Comparison of ENCODE assay signal across 1 cellular context in the genomic region with DNA sequence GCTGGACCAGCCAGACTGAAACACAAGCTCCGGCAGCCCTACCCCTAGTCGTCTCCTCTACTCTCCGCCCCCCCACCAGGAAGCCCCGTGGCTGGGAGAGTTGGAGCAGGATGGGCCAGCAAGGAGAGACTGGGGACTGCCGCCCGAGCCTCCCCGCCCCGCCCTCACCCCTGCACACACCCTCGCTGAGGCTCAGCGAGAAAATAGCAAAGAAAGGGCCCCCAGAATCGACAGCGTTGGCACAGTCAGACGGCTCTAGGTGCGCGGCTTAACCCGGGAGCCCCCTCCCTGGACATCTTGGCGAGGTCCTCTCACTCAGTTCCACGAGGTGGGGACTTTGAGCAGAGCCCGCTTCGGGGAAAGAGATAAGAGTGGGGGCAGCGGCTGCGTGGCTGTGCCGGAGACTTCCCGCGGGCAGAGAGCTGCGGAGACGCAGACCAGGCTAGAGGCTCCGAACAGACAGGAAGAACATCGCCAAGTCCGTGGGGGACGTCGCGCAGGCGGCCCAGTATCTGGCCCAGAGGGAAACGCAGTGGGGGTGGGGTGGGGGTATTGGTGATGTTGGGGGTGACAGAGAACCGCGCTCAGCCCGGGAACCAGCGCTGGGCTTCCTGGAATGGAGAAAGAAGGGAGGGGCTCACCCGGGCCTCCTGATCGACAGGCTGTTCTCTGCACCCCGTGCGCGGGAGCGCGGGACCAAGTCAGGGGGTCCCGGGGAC.
A peak's percentile ranks its signal among the peaks of the same experiment; 100 is the strongest.
TF ChIP-seq lines count a peak whose summit lies in the region.

No MANE protein-coding gene starts in this region.

TF ChIP-seq in K562, 482 proteins besides CTCF, POLR2A, EP300 and RAD21 (continued from another document and continues in another):
- TF ChIP-seq, protein P1, sequence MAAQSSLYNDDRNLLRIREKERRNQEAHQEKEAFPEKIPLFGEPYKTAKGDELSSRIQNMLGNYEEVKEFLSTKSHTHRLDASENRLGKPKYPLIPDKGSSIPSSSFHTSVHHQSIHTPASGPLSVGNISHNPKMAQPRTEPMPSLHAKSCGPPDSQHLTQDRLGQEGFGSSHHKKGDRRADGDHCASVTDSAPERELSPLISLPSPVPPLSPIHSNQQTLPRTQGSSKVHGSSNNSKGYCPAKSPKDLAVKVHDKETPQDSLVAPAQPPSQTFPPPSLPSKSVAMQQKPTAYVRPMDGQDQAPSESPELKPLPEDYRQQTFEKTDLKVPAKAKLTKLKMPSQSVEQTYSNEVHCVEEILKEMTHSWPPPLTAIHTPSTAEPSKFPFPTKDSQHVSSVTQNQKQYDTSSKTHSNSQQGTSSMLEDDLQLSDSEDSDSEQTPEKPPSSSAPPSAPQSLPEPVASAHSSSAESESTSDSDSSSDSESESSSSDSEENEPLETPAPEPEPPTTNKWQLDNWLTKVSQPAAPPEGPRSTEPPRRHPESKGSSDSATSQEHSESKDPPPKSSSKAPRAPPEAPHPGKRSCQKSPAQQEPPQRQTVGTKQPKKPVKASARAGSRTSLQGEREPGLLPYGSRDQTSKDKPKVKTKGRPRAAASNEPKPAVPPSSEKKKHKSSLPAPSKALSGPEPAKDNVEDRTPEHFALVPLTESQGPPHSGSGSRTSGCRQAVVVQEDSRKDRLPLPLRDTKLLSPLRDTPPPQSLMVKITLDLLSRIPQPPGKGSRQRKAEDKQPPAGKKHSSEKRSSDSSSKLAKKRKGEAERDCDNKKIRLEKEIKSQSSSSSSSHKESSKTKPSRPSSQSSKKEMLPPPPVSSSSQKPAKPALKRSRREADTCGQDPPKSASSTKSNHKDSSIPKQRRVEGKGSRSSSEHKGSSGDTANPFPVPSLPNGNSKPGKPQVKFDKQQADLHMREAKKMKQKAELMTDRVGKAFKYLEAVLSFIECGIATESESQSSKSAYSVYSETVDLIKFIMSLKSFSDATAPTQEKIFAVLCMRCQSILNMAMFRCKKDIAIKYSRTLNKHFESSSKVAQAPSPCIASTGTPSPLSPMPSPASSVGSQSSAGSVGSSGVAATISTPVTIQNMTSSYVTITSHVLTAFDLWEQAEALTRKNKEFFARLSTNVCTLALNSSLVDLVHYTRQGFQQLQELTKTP (IDR thresholded peaks at IDR 0.05; ENCODE audit: low read depth in 1 of 2, partially characterized antibody in 2 of 2) = no peak
- TF ChIP-seq ZNF184 (CRISPR knock-in tag; IDR thresholded peaks at IDR 0.05) (no peak), ZKSCAN3 (CRISPR knock-in tag; IDR thresholded peaks at IDR 0.05) (no peak), ZNF764 (CRISPR knock-in tag; IDR thresholded peaks at IDR 0.05; ENCODE audit: low read depth) (no peak), RBM34 (IDR thresholded peaks at IDR 0.05; ENCODE audit: borderline replicate concordance, insufficient read depth, low read length) (no peak), RCOR1 (IDR thresholded peaks at IDR 0.05; ENCODE audit: borderline replicate concordance in 1 of 2, low read depth in 2 of 2, low read length in 2 of 2) (peak in 1 of 2 experiments; percentile 59; a peak in 1 of 4 replicates), ZNF146 (CRISPR knock-in tag; IDR thresholded peaks at IDR 0.05; ENCODE audit: unreplicated experiment) (no peak), COPS2 (conservative IDR thresholded peaks at IDR 0.05) (no peak), ZNF324 (CRISPR knock-in tag; IDR thresholded peaks at IDR 0.05) (no peak), KDM5B (IDR thresholded peaks at IDR 0.05; ENCODE audit: insufficient replicate concordance, low read depth, low read length) (no peak), PRPF4 (IDR thresholded peaks at IDR 0.05; ENCODE audit: insufficient read depth, low read depth, low read length, poor library complexity, severe bottlenecking) (no peak), KAT2B (IDR thresholded peaks at IDR 0.05; ENCODE audit: low read depth, low read length) (no peak), HSF4 (CRISPR knock-in tag; IDR thresholded peaks at IDR 0.05; ENCODE audit: borderline replicate concordance) (no peak), ZNF143 (CRISPR knock-in tag; IDR thresholded peaks at IDR 0.05) (no peak), ELF1 (tag; IDR thresholded peaks at IDR 0.05) (peak; percentile 61), CBX3 (IDR thresholded peaks at IDR 0.05; ENCODE audit: borderline replicate concordance in 1 of 2, low read length in 2 of 2) (no peak), CCNT2 (IDR thresholded peaks at IDR 0.05; ENCODE audit: borderline replicate concordance, extremely low read depth, insufficient read length, low read depth, low read length) (no peak), PTBP1 (IDR thresholded peaks at IDR 0.05; ENCODE audit: low read depth, low read length) (no peak), WHSC1 (IDR thresholded peaks at IDR 0.05; ENCODE audit: low read length) (no peak), RBM39 (optimal IDR thresholded peaks at IDR 0.05; ENCODE audit: low read depth, low read length) (no peak), NUFIP1 (IDR thresholded peaks at IDR 0.05; ENCODE audit: partially characterized antibody) (no peak), SAP30 (IDR thresholded peaks at IDR 0.05; ENCODE audit: borderline replicate concordance, insufficient read depth, low read depth, low read length, poor library complexity, severe bottlenecking) (no peak), FIP1L1 (IDR thresholded peaks at IDR 0.05; ENCODE audit: low read depth, low read length, poor library complexity, severe bottlenecking) (no peak), MYC (IDR thresholded peaks at IDR 0.05; ENCODE audit: low read depth, low read length) (peak; percentile 68; the same call in 1 of the 2 replicates), MYC (CRISPR knock-in tag; IDR thresholded peaks at IDR 0.05; ENCODE audit: borderline replicate concordance, low read depth) (no peak), KLF10 (CRISPR knock-in tag; IDR thresholded peaks at IDR 0.05) (no peak), RNF2 (IDR thresholded peaks at IDR 0.05) (no peak), FOSL1 (tag; conservative IDR thresholded peaks at IDR 0.05) (no peak)
- TF ChIP-seq, protein P2, sequence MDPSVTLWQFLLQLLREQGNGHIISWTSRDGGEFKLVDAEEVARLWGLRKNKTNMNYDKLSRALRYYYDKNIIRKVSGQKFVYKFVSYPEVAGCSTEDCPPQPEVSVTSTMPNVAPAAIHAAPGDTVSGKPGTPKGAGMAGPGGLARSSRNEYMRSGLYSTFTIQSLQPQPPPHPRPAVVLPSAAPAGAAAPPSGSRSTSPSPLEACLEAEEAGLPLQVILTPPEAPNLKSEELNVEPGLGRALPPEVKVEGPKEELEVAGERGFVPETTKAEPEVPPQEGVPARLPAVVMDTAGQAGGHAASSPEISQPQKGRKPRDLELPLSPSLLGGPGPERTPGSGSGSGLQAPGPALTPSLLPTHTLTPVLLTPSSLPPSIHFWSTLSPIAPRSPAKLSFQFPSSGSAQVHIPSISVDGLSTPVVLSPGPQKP (CRISPR knock-in tag; IDR thresholded peaks at IDR 0.05) = no peak
- TF ChIP-seq, protein P3, sequence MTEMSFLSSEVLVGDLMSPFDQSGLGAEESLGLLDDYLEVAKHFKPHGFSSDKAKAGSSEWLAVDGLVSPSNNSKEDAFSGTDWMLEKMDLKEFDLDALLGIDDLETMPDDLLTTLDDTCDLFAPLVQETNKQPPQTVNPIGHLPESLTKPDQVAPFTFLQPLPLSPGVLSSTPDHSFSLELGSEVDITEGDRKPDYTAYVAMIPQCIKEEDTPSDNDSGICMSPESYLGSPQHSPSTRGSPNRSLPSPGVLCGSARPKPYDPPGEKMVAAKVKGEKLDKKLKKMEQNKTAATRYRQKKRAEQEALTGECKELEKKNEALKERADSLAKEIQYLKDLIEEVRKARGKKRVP (CRISPR knock-in tag; IDR thresholded peaks at IDR 0.05) = no peak
- TF ChIP-seq, protein P4, sequence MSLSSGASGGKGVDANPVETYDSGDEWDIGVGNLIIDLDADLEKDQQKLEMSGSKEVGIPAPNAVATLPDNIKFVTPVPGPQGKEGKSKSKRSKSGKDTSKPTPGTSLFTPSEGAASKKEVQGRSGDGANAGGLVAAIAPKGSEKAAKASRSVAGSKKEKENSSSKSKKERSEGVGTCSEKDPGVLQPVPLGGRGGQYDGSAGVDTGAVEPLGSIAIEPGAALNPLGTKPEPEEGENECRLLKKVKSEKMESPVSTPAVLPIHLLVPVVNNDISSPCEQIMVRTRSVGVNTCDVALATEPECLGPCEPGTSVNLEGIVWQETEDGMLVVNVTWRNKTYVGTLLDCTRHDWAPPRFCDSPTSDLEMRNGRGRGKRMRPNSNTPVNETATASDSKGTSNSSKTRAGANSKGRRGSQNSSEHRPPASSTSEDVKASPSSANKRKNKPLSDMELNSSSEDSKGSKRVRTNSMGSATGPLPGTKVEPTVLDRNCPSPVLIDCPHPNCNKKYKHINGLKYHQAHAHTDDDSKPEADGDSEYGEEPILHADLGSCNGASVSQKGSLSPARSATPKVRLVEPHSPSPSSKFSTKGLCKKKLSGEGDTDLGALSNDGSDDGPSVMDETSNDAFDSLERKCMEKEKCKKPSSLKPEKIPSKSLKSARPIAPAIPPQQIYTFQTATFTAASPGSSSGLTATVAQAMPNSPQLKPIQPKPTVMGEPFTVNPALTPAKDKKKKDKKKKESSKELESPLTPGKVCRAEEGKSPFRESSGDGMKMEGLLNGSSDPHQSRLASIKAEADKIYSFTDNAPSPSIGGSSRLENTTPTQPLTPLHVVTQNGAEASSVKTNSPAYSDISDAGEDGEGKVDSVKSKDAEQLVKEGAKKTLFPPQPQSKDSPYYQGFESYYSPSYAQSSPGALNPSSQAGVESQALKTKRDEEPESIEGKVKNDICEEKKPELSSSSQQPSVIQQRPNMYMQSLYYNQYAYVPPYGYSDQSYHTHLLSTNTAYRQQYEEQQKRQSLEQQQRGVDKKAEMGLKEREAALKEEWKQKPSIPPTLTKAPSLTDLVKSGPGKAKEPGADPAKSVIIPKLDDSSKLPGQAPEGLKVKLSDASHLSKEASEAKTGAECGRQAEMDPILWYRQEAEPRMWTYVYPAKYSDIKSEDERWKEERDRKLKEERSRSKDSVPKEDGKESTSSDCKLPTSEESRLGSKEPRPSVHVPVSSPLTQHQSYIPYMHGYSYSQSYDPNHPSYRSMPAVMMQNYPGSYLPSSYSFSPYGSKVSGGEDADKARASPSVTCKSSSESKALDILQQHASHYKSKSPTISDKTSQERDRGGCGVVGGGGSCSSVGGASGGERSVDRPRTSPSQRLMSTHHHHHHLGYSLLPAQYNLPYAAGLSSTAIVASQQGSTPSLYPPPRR (CRISPR knock-in tag; IDR thresholded peaks at IDR 0.05; ENCODE audit: borderline replicate concordance) = no peak
- TF ChIP-seq, protein P5, sequence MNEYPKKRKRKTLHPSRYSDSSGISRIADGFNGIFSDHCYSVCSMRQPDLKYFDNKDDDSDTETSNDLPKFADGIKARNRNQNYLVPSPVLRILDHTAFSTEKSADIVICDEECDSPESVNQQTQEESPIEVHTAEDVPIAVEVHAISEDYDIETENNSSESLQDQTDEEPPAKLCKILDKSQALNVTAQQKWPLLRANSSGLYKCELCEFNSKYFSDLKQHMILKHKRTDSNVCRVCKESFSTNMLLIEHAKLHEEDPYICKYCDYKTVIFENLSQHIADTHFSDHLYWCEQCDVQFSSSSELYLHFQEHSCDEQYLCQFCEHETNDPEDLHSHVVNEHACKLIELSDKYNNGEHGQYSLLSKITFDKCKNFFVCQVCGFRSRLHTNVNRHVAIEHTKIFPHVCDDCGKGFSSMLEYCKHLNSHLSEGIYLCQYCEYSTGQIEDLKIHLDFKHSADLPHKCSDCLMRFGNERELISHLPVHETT (CRISPR knock-in tag; conservative IDR thresholded peaks at IDR 0.05 in 1 of 2, IDR thresholded peaks at IDR 0.05 in 1 of 2) = no peak
- TF ChIP-seq, protein P6, sequence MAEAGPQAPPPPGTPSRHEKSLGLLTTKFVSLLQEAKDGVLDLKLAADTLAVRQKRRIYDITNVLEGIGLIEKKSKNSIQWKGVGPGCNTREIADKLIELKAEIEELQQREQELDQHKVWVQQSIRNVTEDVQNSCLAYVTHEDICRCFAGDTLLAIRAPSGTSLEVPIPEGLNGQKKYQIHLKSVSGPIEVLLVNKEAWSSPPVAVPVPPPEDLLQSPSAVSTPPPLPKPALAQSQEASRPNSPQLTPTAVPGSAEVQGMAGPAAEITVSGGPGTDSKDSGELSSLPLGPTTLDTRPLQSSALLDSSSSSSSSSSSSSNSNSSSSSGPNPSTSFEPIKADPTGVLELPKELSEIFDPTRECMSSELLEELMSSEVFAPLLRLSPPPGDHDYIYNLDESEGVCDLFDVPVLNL (CRISPR knock-in tag; IDR thresholded peaks at IDR 0.05; ENCODE audit: low read depth) = no peak
- TF ChIP-seq, protein P7, sequence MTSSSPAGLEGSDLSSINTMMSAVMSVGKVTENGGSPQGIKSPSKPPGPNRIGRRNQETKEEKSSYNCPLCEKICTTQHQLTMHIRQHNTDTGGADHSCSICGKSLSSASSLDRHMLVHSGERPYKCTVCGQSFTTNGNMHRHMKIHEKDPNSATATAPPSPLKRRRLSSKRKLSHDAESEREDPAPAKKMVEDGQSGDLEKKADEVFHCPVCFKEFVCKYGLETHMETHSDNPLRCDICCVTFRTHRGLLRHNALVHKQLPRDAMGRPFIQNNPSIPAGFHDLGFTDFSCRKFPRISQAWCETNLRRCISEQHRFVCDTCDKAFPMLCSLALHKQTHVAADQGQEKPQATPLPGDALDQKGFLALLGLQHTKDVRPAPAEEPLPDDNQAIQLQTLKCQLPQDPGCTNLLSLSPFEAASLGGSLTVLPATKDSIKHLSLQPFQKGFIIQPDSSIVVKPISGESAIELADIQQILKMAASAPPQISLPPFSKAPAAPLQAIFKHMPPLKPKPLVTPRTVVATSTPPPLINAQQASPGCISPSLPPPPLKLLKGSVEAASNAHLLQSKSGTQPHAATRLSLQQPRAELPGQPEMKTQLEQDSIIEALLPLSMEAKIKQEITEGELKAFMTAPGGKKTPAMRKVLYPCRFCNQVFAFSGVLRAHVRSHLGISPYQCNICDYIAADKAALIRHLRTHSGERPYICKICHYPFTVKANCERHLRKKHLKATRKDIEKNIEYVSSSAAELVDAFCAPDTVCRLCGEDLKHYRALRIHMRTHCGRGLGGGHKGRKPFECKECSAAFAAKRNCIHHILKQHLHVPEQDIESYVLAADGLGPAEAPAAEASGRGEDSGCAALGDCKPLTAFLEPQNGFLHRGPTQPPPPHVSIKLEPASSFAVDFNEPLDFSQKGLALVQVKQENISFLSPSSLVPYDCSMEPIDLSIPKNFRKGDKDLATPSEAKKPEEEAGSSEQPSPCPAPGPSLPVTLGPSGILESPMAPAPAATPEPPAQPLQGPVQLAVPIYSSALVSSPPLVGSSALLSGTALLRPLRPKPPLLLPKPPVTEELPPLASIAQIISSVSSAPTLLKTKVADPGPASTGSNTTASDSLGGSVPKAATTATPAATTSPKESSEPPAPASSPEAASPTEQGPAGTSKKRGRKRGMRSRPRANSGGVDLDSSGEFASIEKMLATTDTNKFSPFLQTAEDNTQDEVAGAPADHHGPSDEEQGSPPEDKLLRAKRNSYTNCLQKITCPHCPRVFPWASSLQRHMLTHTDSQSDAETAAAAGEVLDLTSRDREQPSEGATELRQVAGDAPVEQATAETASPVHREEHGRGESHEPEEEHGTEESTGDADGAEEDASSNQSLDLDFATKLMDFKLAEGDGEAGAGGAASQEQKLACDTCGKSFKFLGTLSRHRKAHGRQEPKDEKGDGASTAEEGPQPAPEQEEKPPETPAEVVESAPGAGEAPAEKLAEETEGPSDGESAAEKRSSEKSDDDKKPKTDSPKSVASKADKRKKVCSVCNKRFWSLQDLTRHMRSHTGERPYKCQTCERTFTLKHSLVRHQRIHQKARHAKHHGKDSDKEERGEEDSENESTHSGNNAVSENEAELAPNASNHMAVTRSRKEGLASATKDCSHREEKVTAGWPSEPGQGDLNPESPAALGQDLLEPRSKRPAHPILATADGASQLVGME (CRISPR knock-in tag; IDR thresholded peaks at IDR 0.05) = no peak
- TF ChIP-seq, protein P8, sequence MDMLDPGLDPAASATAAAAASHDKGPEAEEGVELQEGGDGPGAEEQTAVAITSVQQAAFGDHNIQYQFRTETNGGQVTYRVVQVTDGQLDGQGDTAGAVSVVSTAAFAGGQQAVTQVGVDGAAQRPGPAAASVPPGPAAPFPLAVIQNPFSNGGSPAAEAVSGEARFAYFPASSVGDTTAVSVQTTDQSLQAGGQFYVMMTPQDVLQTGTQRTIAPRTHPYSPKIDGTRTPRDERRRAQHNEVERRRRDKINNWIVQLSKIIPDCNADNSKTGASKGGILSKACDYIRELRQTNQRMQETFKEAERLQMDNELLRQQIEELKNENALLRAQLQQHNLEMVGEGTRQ (CRISPR knock-in tag; IDR thresholded peaks at IDR 0.05) = no peak
